Comparison of ENCODE assay signal across 17 cellular contexts in genomic region chr2:46380038-46380940, GRCh38.
"Had no signal": no experiment of that assay in that cellular context is flagged by ENCODE, and none has a peak within 500 bp of the region (broad histone marks: within the 10 kb centered on the region; RNA-seq: fewer than 3 reads in every experiment).

No MANE protein-coding gene starts in this region.

- H3K4me3 ChIP-seq: ascending aorta, colonic mucosa, hepatocyte, lung, right atrium auricular region, smooth muscle cell had no signal

- H3K4me1 ChIP-seq: colonic mucosa had no signal

- ATAC-seq: activated T-cell treated with anti-CD3 and anti-CD28 coated beads, Interleukin-2, amount 50 U/mL, for 72 hours; naive thymus-derived CD4-positive, alpha-beta T cell; T-helper 17 cell had no signal

- H2AFZ ChIP-seq: hepatocyte had no signal

- H3K27ac ChIP-seq: colonic mucosa, hepatocyte, neutrophil, right atrium auricular region had no signal

- DNase-seq: activated B cell treated with CpG ODN at 0.5 μM for 24 hours; activated CD4-positive, alpha-beta T cell treated with anti-CD3 and anti-CD28 coated beads, Interleukin-2, amount 10 ng/mL, durations not matched to agents 24 days and 14 days; activated gamma-delta T cell treated with Interleukin-2 at 50 U/mL for 16 hours; activated T-cell treated with anti-CD3 and anti-CD28 coated beads, Interleukin-2, amount 50 U/mL, for 72 hours; colonic mucosa; effector CD4-positive, alpha-beta T cell; kidney glomerular epithelial cell; stimulated activated naive CD4-positive, alpha-beta T cell; substantia nigra; T-helper 17 cell had no signal

- H3K36me3 ChIP-seq: colonic mucosa, neutrophil had no signal

- H3K4me2 ChIP-seq: hepatocyte, smooth muscle cell had no signal

- H3K9me3 ChIP-seq: ascending aorta, colonic mucosa, neutrophil, right atrium auricular region had no signal

- H3K27me3 ChIP-seq: ascending aorta, colonic mucosa, hepatocyte, neutrophil, right atrium auricular region had no signal
